Comparison of ENCODE assay signal across 11 cellular contexts in the genomic region with DNA sequence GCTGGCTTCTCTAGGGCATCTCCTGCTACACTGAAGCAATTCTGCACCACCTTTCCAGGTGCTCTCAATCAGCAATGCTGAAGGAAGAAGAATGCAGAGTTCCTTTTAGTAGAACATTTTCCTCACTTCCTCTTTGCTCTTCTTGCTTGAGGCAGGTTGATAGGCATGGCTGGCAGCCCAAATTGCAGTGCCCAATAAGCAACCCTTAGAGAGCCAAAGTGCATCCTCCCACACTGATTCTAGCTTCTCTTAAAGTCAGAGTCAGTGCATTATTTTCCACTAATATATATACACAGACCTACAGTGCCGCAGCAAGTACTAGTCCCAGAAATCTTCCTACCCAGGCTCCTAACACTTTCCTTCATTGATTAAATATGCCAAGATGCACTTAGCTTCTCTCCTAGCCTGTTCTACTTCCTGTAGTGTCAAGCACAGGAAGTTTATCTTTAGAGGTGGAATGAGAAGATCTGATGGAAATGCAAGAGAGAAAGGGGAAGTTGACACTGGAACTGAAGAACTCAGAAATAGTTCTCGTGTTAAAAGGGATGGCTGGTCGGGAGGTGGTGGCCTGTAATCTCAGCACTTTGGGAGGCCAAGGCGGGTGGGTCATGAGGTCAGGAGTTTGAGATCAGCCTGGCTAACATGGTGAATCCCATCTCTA.
DNase-seq lines count a peak whose midpoint lies in the region; ATAC-seq and TF ChIP-seq lines count a peak whose summit lies in the region.
"Had no signal": no experiment of that assay in that cellular context is flagged by ENCODE, and none has a peak within 500 bp of the region (broad histone marks: within the 10 kb centered on the region; RNA-seq: fewer than 3 reads in every experiment).

No MANE protein-coding gene starts in this region.

- H3K27ac ChIP-seq in naive thymus-derived CD4-positive, alpha-beta T cell (ENCODE audit: low read depth, low read length): no peak overlapping the region
- H3K27ac ChIP-seq in esophagus muscularis mucosa (replicated peaks in 1 of 4): no peak overlapping the region

- peaks cover 0 to 14% (median 10%) of the 10 kb centered on the region in 5 donors for H3K27me3 Mint-ChIP-seq in naive thymus-derived CD4-positive, alpha-beta T cell

- no peaks in the 10 kb centered on the region for H3K27me3 ChIP-seq in naive thymus-derived CD4-positive, alpha-beta T cell (ENCODE audit: control insufficient read depth in 2 of 2, insufficient read depth in 2 of 2, low read length in 2 of 2)
- no peaks in the 10 kb centered on the region for H3K27me3 ChIP-seq in esophagus muscularis mucosa

- no peak for TF ChIP-seq CTCF in esophagus muscularis mucosa (IDR thresholded peaks at IDR 0.05)

- H3K4me3 Mint-ChIP-seq in naive thymus-derived CD4-positive, alpha-beta T cell: no peak overlapping the region

- TF ChIP-seq POLR2A in esophagus muscularis mucosa (IDR thresholded peaks at IDR 0.05; ENCODE audit: low read depth): no peak

- peaks cover 0 to 16% (median 0%) of the 10 kb centered on the region in 3 experiments for H3K9me3 ChIP-seq in naive thymus-derived CD4-positive, alpha-beta T cell (ENCODE audit: control insufficient read depth in 2 of 3, low read length in 3 of 3)
- H3K9me3 ChIP-seq in esophagus muscularis mucosa: no peaks in the 10 kb centered on the region

- peaks cover 0 to 9% (median 0%) of the 10 kb centered on the region in 5 donors for H3K36me3 Mint-ChIP-seq in naive thymus-derived CD4-positive, alpha-beta T cell

- WGBS in esophagus muscularis mucosa: 44% methylated on average over 4 of the region's 4 CpGs

- H3K4me1 ChIP-seq in naive thymus-derived CD4-positive, alpha-beta T cell (ENCODE audit: control insufficient read depth in 2 of 2, insufficient read depth in 2 of 2, low read length in 2 of 2): no peaks in the 10 kb centered on the region
- H3K4me1 ChIP-seq in esophagus muscularis mucosa: no peaks in the 10 kb centered on the region

- peaks cover 2 to 52% (median 16%) of the 10 kb centered on the region in 11 donors for H3K9me3 Mint-ChIP-seq in naive thymus-derived CD4-positive, alpha-beta T cell

- intact Hi-C loops in naive thymus-derived CD4-positive, alpha-beta T cell (cut with micrococcal nuclease): no loop called here
- intact Hi-C loops in posterior cingulate gyrus (cut with DNase I) (no loop called here), esophagus muscularis mucosa (cut with DNase I) (no loop called here)

- DNase-seq in RPMI8226: peak; percentile 71
- no peak for DNase-seq in naive thymus-derived CD4-positive, alpha-beta T cell
- DNase-seq in posterior cingulate gyrus: no peak
- DNase-seq in NCI-H187 (lab: John Stamatoyannopoulos, UW): no peak
- DNase-seq in activated CD4-positive, alpha-beta T cell treated with anti-CD3 and anti-CD28 coated beads for 48 hours: no peak
- no peak for DNase-seq in esophagus muscularis mucosa (ENCODE audit: extremely low spot score)
- DNase-seq: left colon; NCI-H1048; NK-92 treated with Interleukin-12 subunit alpha and Interleukin-12 subunit beta, amount 100 ng/mL, for 24 hours had no signal

- H3K4me1 Mint-ChIP-seq in naive thymus-derived CD4-positive, alpha-beta T cell: peaks cover 0 to 8% (median 0%) of the 10 kb centered on the region in 7 donors

- TF ChIP-seq EP300 in esophagus muscularis mucosa (IDR thresholded peaks at IDR 0.05): no peak

- H3K27ac Mint-ChIP-seq in naive thymus-derived CD4-positive, alpha-beta T cell: no peak overlapping the region

- POLR2A ChIA-PET in naive thymus-derived CD4-positive, alpha-beta T cell (lab: Charles Lee): no interaction called here

- peak; percentile 66 for ATAC-seq in GM18907 (IDR thresholded peaks at IDR 0.05; ENCODE audit: unreplicated experiment)
- ATAC-seq in HG03175 (IDR thresholded peaks at IDR 0.05; ENCODE audit: unreplicated experiment): peak; percentile 77
- ATAC-seq in naive thymus-derived CD4-positive, alpha-beta T cell: peak; percentile 16
- ATAC-seq: left colon had no signal

- CTCF ChIA-PET in naive thymus-derived CD4-positive, alpha-beta T cell (lab: Charles Lee): interaction anchor here (0.6 kb wide), 1 partner anchor 9 kb away, joined by 4 read pairs; no protein-coding TSS in a partner anchor

- no peak overlapping the region for H3K4me3 ChIP-seq in naive thymus-derived CD4-positive, alpha-beta T cell (ENCODE audit: low read length)
- no peak overlapping the region for H3K4me3 ChIP-seq in esophagus muscularis mucosa

- no peaks in the 10 kb centered on the region for H3K36me3 ChIP-seq in naive thymus-derived CD4-positive, alpha-beta T cell (ENCODE audit: control insufficient read depth in 2 of 3, insufficient read depth in 3 of 3, low read length in 3 of 3)
- no peaks in the 10 kb centered on the region for H3K36me3 ChIP-seq in esophagus muscularis mucosa

Comparison
In these comparisons a context has a peak if more than half of its experiments do, and no peak if none do; other contexts are left out.
1. ATAC-seq: peak in every context shown above with its lines; median percentile 77 in HG03175; 66 in GM18907; 16 in naive thymus-derived CD4-positive, alpha-beta T cell.